In the genomic region with DNA sequence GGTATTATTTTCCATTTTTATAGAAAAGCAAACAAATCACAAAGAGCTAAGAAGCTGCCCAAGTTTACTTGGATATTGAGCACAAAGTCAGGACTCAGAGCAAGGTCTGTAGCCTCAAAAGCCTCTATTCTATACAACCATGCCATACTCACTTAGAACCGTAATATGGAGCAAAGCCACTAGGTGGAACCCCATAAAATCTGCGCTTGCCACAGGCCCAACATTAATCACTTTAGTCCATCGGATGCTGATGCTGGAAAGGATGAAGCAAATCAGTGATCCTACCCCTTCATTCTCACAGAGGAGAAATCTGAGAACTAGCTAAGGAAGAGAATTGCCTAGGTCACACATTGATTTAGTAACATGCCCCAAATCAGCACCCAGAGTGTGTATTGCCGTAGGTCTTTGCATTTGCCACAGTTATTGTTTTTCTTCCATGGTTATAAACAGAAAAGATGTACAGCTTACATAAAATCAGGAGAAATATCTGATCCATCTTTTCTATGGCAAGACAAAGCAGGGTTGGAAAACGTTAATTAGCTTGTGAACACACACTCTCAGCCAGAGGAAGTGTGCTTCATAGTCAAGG, we compare ENCODE assay signal across 8 cellular contexts. TPM values are rescaled to one million over a fixed set of nuclear protein-coding genes. Genes with fewer than 3 reads are reported as not detected.
A peak's percentile ranks its signal among the peaks of the same experiment; 100 is the strongest.
DNase-seq lines count a peak whose midpoint lies in the region; ATAC-seq, FAIRE-seq and TF ChIP-seq lines count a peak whose summit lies in the region.

No MANE protein-coding gene starts in this region.

- H3K36me3 ChIP-seq in keratinocyte (ENCODE audit: control insufficient read depth in 2 of 2, extremely low read depth in 1 of 2, insufficient read depth in 2 of 2, low read length in 2 of 2) (no peaks in the 10 kb centered on the region), transverse colon (no peaks in the 10 kb centered on the region)

- dilution Hi-C loops in keratinocyte (cut with MboI; ENCODE audit: extremely low pct_ligation_motif_present, low sequenced_read_pairs) = no loop called here

- H3K4me2 ChIP-seq in keratinocyte (ENCODE audit: control insufficient read depth, extremely low read depth, insufficient read depth, low read depth, low read length) = no peak overlapping the region

- H3K27ac ChIP-seq in keratinocyte (ENCODE audit: control insufficient read depth, insufficient read depth, low read length) (no peak overlapping the region), transverse colon (no peak overlapping the region)

- no peaks in the 10 kb centered on the region for H4K20me1 ChIP-seq in keratinocyte (ENCODE audit: control insufficient read depth, extremely low read depth, insufficient read depth, low read length)

- DNase-seq in AG10803 (ENCODE audit: low read depth) = peak; percentile 44
- DNase-seq in NAMALWA (ENCODE audit: low spot score) = peak; percentile 52
- peak; percentile 46 for DNase-seq in amniotic epithelial cell (ENCODE audit: low read depth)
- no peak for DNase-seq in keratinocyte (ENCODE audit: low read depth, low spot score)
- DNase-seq in transverse colon = no peak

- no peaks in the 10 kb centered on the region for H3K79me2 ChIP-seq in keratinocyte (ENCODE audit: control insufficient read depth, insufficient read depth, low read length)

- no peak for TF ChIP-seq POLR2A in transverse colon (IDR thresholded peaks at IDR 0.05)

- intact Hi-C loops in transverse colon (cut with DNase I; ENCODE audit: low total_unique reads) = no loop called here

- TF ChIP-seq EP300 in transverse colon (IDR thresholded peaks at IDR 0.05; ENCODE audit: low read depth) = no peak

- H3K9me3 ChIP-seq in keratinocyte (ENCODE audit: control insufficient read depth, low read depth, low read length) = no peaks in the 10 kb centered on the region
- peaks cover 0 to 8% of the 10 kb centered on the region in 2 donors for H3K9me3 ChIP-seq in transverse colon

- in situ Hi-C loops in transverse colon (cut with MboI; ENCODE audit: low pct_ligation_motif_present in 1 of 4, low pct_unique_long_range_greater_than_20kb in 1 of 4, low sequenced_read_pairs in 3 of 4) = loop anchor here (25.0 kb wide), 1 partner anchor 305 kb away; no protein-coding TSS in a partner anchor

- peak; percentile 71 for ATAC-seq in HG02588 (IDR thresholded peaks at IDR 0.05; ENCODE audit: unreplicated experiment)
- no peak for ATAC-seq in GM21737 (IDR thresholded peaks at IDR 0.05; ENCODE audit: unreplicated experiment)

- H3K4me1 ChIP-seq in keratinocyte (ENCODE audit: control insufficient read depth, extremely low read depth, insufficient read depth, low read length) (no peaks in the 10 kb centered on the region), transverse colon (no peaks in the 10 kb centered on the region)

- H3K4me3 ChIP-seq in AG10803 (ENCODE audit: low read length) (no peak overlapping the region), keratinocyte (ENCODE audit: control insufficient read depth in 2 of 3, extremely low read depth in 1 of 3, insufficient read depth in 2 of 3, low read depth in 1 of 3, low read length in 3 of 3) (no peak overlapping the region), transverse colon (no peak overlapping the region)

- 46 to 47% methylated on average over 5 of the region's 5 CpGs for WGBS in transverse colon (ENCODE audit: low coverage in 1 of 2), 2 donors

- H2AFZ ChIP-seq in keratinocyte (ENCODE audit: control insufficient read depth, low read length) = no peak overlapping the region

- H3K27me3 ChIP-seq in keratinocyte (ENCODE audit: control insufficient read depth, extremely low read depth, insufficient read depth, low read length) (no peaks in the 10 kb centered on the region), transverse colon (no peaks in the 10 kb centered on the region)

- FAIRE-seq in keratinocyte (lab: Jason Lieb, UNC) = peak; percentile 64

- no peaks in the 10 kb centered on the region for H3K9me1 ChIP-seq in keratinocyte (ENCODE audit: control insufficient read depth, extremely low read depth, insufficient read depth, low read length)

- peak; percentile 76 for TF ChIP-seq CTCF in AG10803 (conservative IDR thresholded peaks at IDR 0.05; ENCODE audit: low read length)
- peak; percentile 57; the same call in 1 of the 2 replicates for TF ChIP-seq CTCF in GM12874 (IDR thresholded peaks at IDR 0.05; ENCODE audit: insufficient read depth, low read depth, low read length)
- TF ChIP-seq CTCF in keratinocyte (optimal IDR thresholded peaks at IDR 0.05 in 1 of 3, IDR thresholded peaks at IDR 0.05 in 1 of 3, conservative IDR thresholded peaks at IDR 0.05 in 1 of 3; ENCODE audit: extremely low read depth in 1 of 3, insufficient read depth in 2 of 3, low read length in 3 of 3) = peak; percentile 56 to 69 (median 58)
- TF ChIP-seq CTCF in transverse colon (IDR thresholded peaks at IDR 0.05) = peak; percentile 43 to 67 (median 57)

- H3K9ac ChIP-seq in keratinocyte (ENCODE audit: control insufficient read depth, extremely low read depth, insufficient read depth, low read length) = no peak overlapping the region

RNA-seq across cellular contexts. Expression of gene RAB38, which starts 56.7 kb away (rescaled TPM):
- 87.1 to 147 TPM (median 146 TPM) in 3 replicates for polyA plus RNA-seq in keratinocyte
- 46.0 TPM for polyA plus RNA-seq in keratinocyte (2011; ENCODE audit: low read depth)
- polyA plus RNA-seq in keratinocyte (2011; cell fraction: cytosol; rRNA removed) = 86.8 and 145 TPM in 2 replicates
- polyA plus RNA-seq in keratinocyte (2011; cell fraction: nucleus; rRNA removed) = 43.5 and 50.4 TPM in 2 replicates
- 63.8 and 159 TPM in 2 replicates for polyA plus RNA-seq in keratinocyte (2012; ENCODE audit: low replicate concordance)
- polyA minus RNA-seq in keratinocyte = 41.0 to 109 TPM (median 106 TPM) in 3 replicates
- polyA minus RNA-seq in keratinocyte (2011; cell fraction: cytosol; rRNA and poly(A)+ RNA removed) = 51.6 TPM
- 45.8 and 59.4 TPM in 2 replicates for polyA minus RNA-seq in keratinocyte (2011; cell fraction: nucleus; rRNA and poly(A)+ RNA removed)
- total RNA-seq in transverse colon = 1 to 10 TPM in 2 of 4 donors, under 1 TPM in 1, not detected in 1; 0.80 to 3.7 (median 1.6) TPM

Comparison
In these comparisons a context has a peak if more than half of its experiments do, and no peak if none do; other contexts are left out.
1. DNase-seq: peak in AG10803 (single experiment), NAMALWA (single experiment) and amniotic epithelial cell (single experiment); none in keratinocyte (single experiment) and transverse colon (single experiment).
2. Peak in every context shown above with its lines, with median percentiles within 50 percentile points of each other: CTCF ChIP-seq.